ENCODE assay signal across 12 cellular contexts in the genomic region with DNA sequence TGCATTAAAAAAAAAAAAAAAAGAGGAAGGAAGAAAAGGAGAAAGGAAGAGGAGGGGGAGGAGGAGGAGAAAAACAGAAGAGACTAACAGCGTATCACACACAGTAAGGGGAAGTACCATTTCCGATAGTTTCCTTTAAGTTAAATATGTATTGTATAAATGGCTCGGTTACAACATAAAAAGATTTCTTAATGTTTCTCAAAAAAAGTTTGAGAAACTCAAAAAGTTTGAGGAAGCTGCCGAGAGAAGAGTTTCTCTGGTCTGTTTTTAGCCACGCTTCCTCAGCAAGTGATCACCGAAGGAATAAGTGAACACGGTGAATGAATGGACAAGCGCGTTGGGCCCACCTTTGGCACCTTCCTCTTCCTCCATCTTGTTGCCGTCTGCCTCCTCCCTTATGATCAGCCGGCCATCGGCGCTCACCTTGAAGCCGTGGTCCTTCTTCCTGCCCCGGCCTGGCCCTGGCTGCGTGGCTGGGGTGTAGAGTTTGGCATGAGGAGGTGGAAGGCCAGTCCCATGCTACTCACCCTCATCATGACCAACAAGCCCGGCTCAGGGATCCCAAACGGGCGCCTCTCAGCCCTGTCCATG. TPM values are rescaled to one million over a fixed set of nuclear protein-coding genes. Genes with fewer than 3 reads are reported as not detected.
DNase-seq lines count a peak whose midpoint lies in the region; ATAC-seq and TF ChIP-seq lines count a peak whose summit lies in the region.
"Had no signal": no experiment of that assay in that cellular context is flagged by ENCODE, and none has a peak within 500 bp of the region (broad histone marks: within the 10 kb centered on the region; RNA-seq: fewer than 3 reads in every experiment).

No MANE protein-coding gene starts in this region.

- H3K9me3 Mint-ChIP-seq in CD4-positive, CD25-positive, alpha-beta regulatory T cell = peaks cover 0 to 1% (median 0%) of the 10 kb centered on the region in 7 donors
- peaks cover 0 to 1% (median 0%) of the 10 kb centered on the region in 11 donors for H3K9me3 Mint-ChIP-seq in naive thymus-derived CD4-positive, alpha-beta T cell
- no peaks in the 10 kb centered on the region for H3K9me3 Mint-ChIP-seq in chondrocyte (ENCODE audit: low read depth)

- peak in 1 of 2 donors; percentile 26 for ATAC-seq in CD4-positive, CD25-positive, alpha-beta regulatory T cell (ENCODE audit: low read depth in 2 of 2)
- ATAC-seq in naive thymus-derived CD4-positive, alpha-beta T cell = peak; percentile 82
- ATAC-seq in GM19324 (IDR thresholded peaks at IDR 0.05; ENCODE audit: low FRiP score, unreplicated experiment) = no peak

- POLR2A ChIA-PET in naive thymus-derived CD4-positive, alpha-beta T cell (lab: Charles Lee) = no interaction called here

- peaks cover 26% of the 10 kb centered on the region for H3K36me3 Mint-ChIP-seq in CD4-positive, CD25-positive, alpha-beta regulatory T cell
- H3K36me3 Mint-ChIP-seq in naive thymus-derived CD4-positive, alpha-beta T cell = peaks cover 4 to 19% (median 7%) of the 10 kb centered on the region in 5 donors
- H3K36me3 Mint-ChIP-seq in chondrocyte (ENCODE audit: low read depth) = peaks cover 35% of the 10 kb centered on the region

- no peak for DNase-seq in CD4-positive, CD25-positive, alpha-beta regulatory T cell
- DNase-seq in NOMO-1 treated with dmso at 0.1 percent for 144 hours (lab: John Stamatoyannopoulos, UW; ENCODE audit: unreplicated experiment) = peak; percentile 94
- DNase-seq in dorsolateral prefrontal cortex = no peak
- DNase-seq in naive thymus-derived CD4-positive, alpha-beta T cell = no peak
- DNase-seq in HPDE6-E6E7 (ENCODE audit: extremely low spot score) = no peak
- no peak for DNase-seq in kidney tubule cell (ENCODE audit: low spot score)
- no peak for DNase-seq in chondrocyte (ENCODE audit: low spot score)
- DNase-seq: activated CD8-positive, alpha-beta memory T cell treated with anti-CD3 and anti-CD28 coated beads, Interleukin-2, amount 50 U/mL, for 4 hours; amygdala; foreskin fibroblast; kidney glomerular epithelial cell had no signal

- peaks cover 0 to 13% (median 1%) of the 10 kb centered on the region in 4 donors for H3K4me1 Mint-ChIP-seq in CD4-positive, CD25-positive, alpha-beta regulatory T cell
- H3K4me1 Mint-ChIP-seq in naive thymus-derived CD4-positive, alpha-beta T cell = peaks cover 0 to 9% (median 0%) of the 10 kb centered on the region in 7 donors
- H3K4me1 Mint-ChIP-seq in chondrocyte (ENCODE audit: low read depth) = no peaks in the 10 kb centered on the region

- intact Hi-C loops in dorsolateral prefrontal cortex (cut with DNase I) = no loop called here
- intact Hi-C loops in naive thymus-derived CD4-positive, alpha-beta T cell (cut with micrococcal nuclease) = no loop called here

- no peak for TF ChIP-seq CTCF in dorsolateral prefrontal cortex (IDR thresholded peaks at IDR 0.05 in 54 of 56, conservative IDR thresholded peaks at IDR 0.05 in 2 of 56; ENCODE audit: low read depth in 1 of 56, partially characterized antibody in 56 of 56)
- TF ChIP-seq CTCF in chondrocyte (IDR thresholded peaks at IDR 0.05) = no peak

- H3K27me3 Mint-ChIP-seq in CD4-positive, CD25-positive, alpha-beta regulatory T cell = no peaks in the 10 kb centered on the region
- H3K27me3 Mint-ChIP-seq in naive thymus-derived CD4-positive, alpha-beta T cell = no peaks in the 10 kb centered on the region
- no peaks in the 10 kb centered on the region for H3K27me3 Mint-ChIP-seq in chondrocyte (ENCODE audit: low read depth)

- H3K27ac ChIP-seq in CD4-positive, CD25-positive, alpha-beta regulatory T cell (ENCODE audit: insufficient read depth, low read length, poor library complexity, severe bottlenecking) = no peak overlapping the region
- peak overlapping the region in 32 of 59 donors; percentile 1 to 80 (median 38) for H3K27ac ChIP-seq in dorsolateral prefrontal cortex
- no peak overlapping the region for H3K27ac ChIP-seq in naive thymus-derived CD4-positive, alpha-beta T cell (ENCODE audit: low read depth, low read length)

- H3K36me3 ChIP-seq in CD4-positive, CD25-positive, alpha-beta regulatory T cell (ENCODE audit: control insufficient read depth, insufficient read depth, low read length) = peaks cover 13% of the 10 kb centered on the region
- peaks cover 0 to 77% (median 0%) of the 10 kb centered on the region in 3 experiments for H3K36me3 ChIP-seq in naive thymus-derived CD4-positive, alpha-beta T cell (ENCODE audit: control insufficient read depth in 2 of 3, insufficient read depth in 3 of 3, low read length in 3 of 3)

- H3K4me3 ChIP-seq in CD4-positive, CD25-positive, alpha-beta regulatory T cell (ENCODE audit: low read depth, low read length) = no peak overlapping the region
- no peak overlapping the region for H3K4me3 ChIP-seq in dorsolateral prefrontal cortex
- no peak overlapping the region for H3K4me3 ChIP-seq in naive thymus-derived CD4-positive, alpha-beta T cell (ENCODE audit: low read length)

- H3K27me3 ChIP-seq in CD4-positive, CD25-positive, alpha-beta regulatory T cell (ENCODE audit: control insufficient read depth, insufficient read depth, low read length) = no peaks in the 10 kb centered on the region
- H3K27me3 ChIP-seq in dorsolateral prefrontal cortex = no peaks in the 10 kb centered on the region
- no peaks in the 10 kb centered on the region for H3K27me3 ChIP-seq in naive thymus-derived CD4-positive, alpha-beta T cell (ENCODE audit: control insufficient read depth in 2 of 2, insufficient read depth in 2 of 2, low read length in 2 of 2)

- no peaks in the 10 kb centered on the region for H3K9me3 ChIP-seq in CD4-positive, CD25-positive, alpha-beta regulatory T cell (ENCODE audit: control insufficient read depth in 2 of 2, low read length in 2 of 2)
- H3K9me3 ChIP-seq in naive thymus-derived CD4-positive, alpha-beta T cell (ENCODE audit: control insufficient read depth in 2 of 3, low read length in 3 of 3) = no peaks in the 10 kb centered on the region

- H3K4me1 ChIP-seq in CD4-positive, CD25-positive, alpha-beta regulatory T cell (ENCODE audit: control insufficient read depth, insufficient read depth, low read length, poor library complexity, severe bottlenecking) = no peaks in the 10 kb centered on the region
- no peaks in the 10 kb centered on the region for H3K4me1 ChIP-seq in naive thymus-derived CD4-positive, alpha-beta T cell (ENCODE audit: control insufficient read depth in 2 of 2, insufficient read depth in 2 of 2, low read length in 2 of 2)

- peak overlapping the region in 2 of 3 donors; percentile 32 to 84 for H3K27ac Mint-ChIP-seq in CD4-positive, CD25-positive, alpha-beta regulatory T cell
- H3K27ac Mint-ChIP-seq in naive thymus-derived CD4-positive, alpha-beta T cell = peak overlapping the region in 5 of 9 donors; percentile 22 to 52 (median 33)
- no peak overlapping the region for H3K27ac Mint-ChIP-seq in chondrocyte (ENCODE audit: unreplicated experiment)

- CTCF ChIA-PET in naive thymus-derived CD4-positive, alpha-beta T cell (lab: Charles Lee) = interaction anchor here (0.8 to 1.6 kb wide), 2 partner anchors 87 to 335 kb away, joined by 5 read pairs; no protein-coding TSS in a partner anchor

- no peak overlapping the region for H3K4me3 Mint-ChIP-seq in CD4-positive, CD25-positive, alpha-beta regulatory T cell
- no peak overlapping the region for H3K4me3 Mint-ChIP-seq in naive thymus-derived CD4-positive, alpha-beta T cell
- no peak overlapping the region for H3K4me3 Mint-ChIP-seq in chondrocyte (ENCODE audit: unreplicated experiment)

RNA-seq across cellular contexts. Expression of gene FRAT2, which starts 31.3 kb away (rescaled TPM):
- 28.0 TPM for total RNA-seq in CD4-positive, CD25-positive, alpha-beta regulatory T cell
- polyA plus RNA-seq in CD4-positive, CD25-positive, alpha-beta regulatory T cell = 10 to 100 TPM in 3 of 4 donors, 1 to 10 TPM in 1; 8.8 to 17.2 (median 10.9) TPM
- 10 to 100 TPM in 38 of 120 experiments, 1 to 10 TPM in 82; 3.9 to 17.4 (median 9.0) TPM for total RNA-seq in dorsolateral prefrontal cortex
- total RNA-seq in naive thymus-derived CD4-positive, alpha-beta T cell = 10 to 100 TPM in 4 of 5 experiments, 1 to 10 TPM in 1; 9.3 to 39.7 (median 29.8) TPM
- polyA plus RNA-seq in naive thymus-derived CD4-positive, alpha-beta T cell = 10 to 100 TPM in 1 of 2 donors, 1 to 10 TPM in 1; 9.3 to 16.9 TPM
- total RNA-seq in chondrocyte = 4.1 to 4.7 TPM (median 4.2 TPM) in 3 replicates

RNA-seq across cellular contexts. Expression of gene RRP12, which starts 35.3 kb away (rescaled TPM):
- 82.0 TPM for total RNA-seq in CD4-positive, CD25-positive, alpha-beta regulatory T cell
- polyA plus RNA-seq in CD4-positive, CD25-positive, alpha-beta regulatory T cell = 1 to 10 TPM; 5.1 to 9.1 (median 7.3) TPM
- total RNA-seq in dorsolateral prefrontal cortex (10 to 100 TPM; 21.1 to 88.1 (median 42.7) TPM), chondrocyte (22.1 to 42.8 TPM (median 28.3 TPM) in 3 replicates)
- 100 to 1,000 TPM in 1 of 5 experiments, 10 to 100 TPM in 4; 22.0 to 197 (median 32.3) TPM for total RNA-seq in naive thymus-derived CD4-positive, alpha-beta T cell
- polyA plus RNA-seq in naive thymus-derived CD4-positive, alpha-beta T cell = 10 to 100 TPM; 10.6 to 13.4 TPM

RNA-seq across cellular contexts. Expression of gene FRAT1, which starts 46.8 kb away (rescaled TPM):
- 28.2 TPM for total RNA-seq in CD4-positive, CD25-positive, alpha-beta regulatory T cell
- polyA plus RNA-seq in CD4-positive, CD25-positive, alpha-beta regulatory T cell = 1 to 10 TPM; 5.6 to 8.9 (median 6.4) TPM
- 10 to 100 TPM in 1 of 120 experiments, 1 to 10 TPM in 119; 3.9 to 10.3 (median 6.2) TPM for total RNA-seq in dorsolateral prefrontal cortex
- total RNA-seq in naive thymus-derived CD4-positive, alpha-beta T cell = 10 to 100 TPM in 4 of 5 experiments, 1 to 10 TPM in 1; 5.3 to 41.0 (median 21.8) TPM
- 10 to 100 TPM in 1 of 2 donors, 1 to 10 TPM in 1; 4.4 to 12.1 TPM for polyA plus RNA-seq in naive thymus-derived CD4-positive, alpha-beta T cell
- total RNA-seq in chondrocyte = 1.3 to 2.6 TPM (median 1.5 TPM) in 3 replicates

Comparison
In these comparisons a context has a peak if more than half of its experiments do, and no peak if none do; other contexts are left out.
1. H3K27ac ChIP-seq: peak in dorsolateral prefrontal cortex (32 of 59); none in CD4-positive, CD25-positive, alpha-beta regulatory T cell (single experiment) and naive thymus-derived CD4-positive, alpha-beta T cell (single experiment).